In genomic region chr4:42603865-42604264, GRCh38 we compare ENCODE assay signal across 22 cellular contexts. TPM values are rescaled to one million over a fixed set of nuclear protein-coding genes. Genes with fewer than 3 reads are reported as not detected.
DNase-seq lines count a peak whose midpoint lies in the region; ATAC-seq lines count a peak whose summit lies in the region.
"Had no signal": no experiment of that assay in that cellular context is flagged by ENCODE, and none has a peak within 500 bp of the region (broad histone marks: within the 10 kb centered on the region; RNA-seq: fewer than 3 reads in every experiment).

No MANE protein-coding gene starts in this region.

- peaks cover 18% of the 10 kb centered on the region for H3K4me1 Mint-ChIP-seq in activated T-cell treated with anti-CD3 and anti-CD28 coated beads, Interleukin-2, amount 50 U/mL, for 72 hours (ENCODE audit: low read depth)
- H3K4me1 Mint-ChIP-seq in activated T-cell treated with anti-CD3 and anti-CD28 coated beads, Interleukin-2, amount 50 U/mL, for 4 hours (ENCODE audit: low read depth) = no peaks in the 10 kb centered on the region
- H3K4me1 Mint-ChIP-seq in stimulated activated effector memory CD8-positive, alpha-beta T cell treated with anti-CD3 and anti-CD28 coated beads, Interleukin-12 subunit alpha, Interleukin-12 subunit beta, amount 100 ng/mL, for 72 hours = peaks cover 27% of the 10 kb centered on the region

- intact Hi-C loops in right cardiac atrium (cut with DNase I) = loop anchor here in 3 of 4 donors (5.0 to 10.0 kb wide), 2 partner anchors 51 to 53 kb away; partner anchors contain the start of gene ATP8A1 (in 3 of the 3)

- DNase-seq in activated T-cell treated with anti-CD3 and anti-CD28 coated beads, Interleukin-2, amount 50 U/mL, for 72 hours = no peak
- no peak for DNase-seq in activated T-cell treated with anti-CD3 and anti-CD28 coated beads, Interleukin-2, amount 50 U/mL, for 4 hours
- no peak for DNase-seq in right cardiac atrium
- no peak for DNase-seq in stimulated activated effector memory CD8-positive, alpha-beta T cell treated with anti-CD3 and anti-CD28 coated beads, Interleukin-12 subunit alpha, Interleukin-12 subunit beta, amount 100 ng/mL, for 72 hours (ENCODE audit: low spot score in 2 of 2)
- DNase-seq in stimulated activated CD4-positive, alpha-beta T cell treated with anti-CD3 and anti-CD28 coated beads, Interleukin-4, amount 100 ng/mL, for 1 hour = no peak
- no peak for DNase-seq in GF-D8 (lab: John Stamatoyannopoulos, UW)
- DNase-seq in DMS79 (lab: John Stamatoyannopoulos, UW) = no peak
- DNase-seq: 8988T, ACHN, Calu3, DND-41, H9, IMR-90, KG1, MG63, NCI-H2029, NCI-H446, NCI-H524 treated with DMSO at 0.1 percent for 48 hours, NCI-H774 had no signal

- H3K27ac ChIP-seq in angular gyrus (ENCODE audit: low read depth, low read length) (peak overlapping the region; percentile 40), right cardiac atrium (ENCODE audit: low read length) (peak overlapping the region; percentile 76)
- H3K27ac ChIP-seq: SJSA1 had no signal

- H3K27me3 ChIP-seq in right cardiac atrium (ENCODE audit: control insufficient read depth, insufficient read depth) = no peaks in the 10 kb centered on the region
- H3K27me3 ChIP-seq: SJSA1 had no signal

- no peak overlapping the region for H3K4me3 ChIP-seq in right cardiac atrium (ENCODE audit: low read length)
- H3K4me3 ChIP-seq: GM23338, MG63, SJSA1 had no signal

- H3K4me3 Mint-ChIP-seq in activated T-cell treated with anti-CD3 and anti-CD28 coated beads, Interleukin-2, amount 50 U/mL, for 72 hours = no peak overlapping the region
- no peak overlapping the region for H3K4me3 Mint-ChIP-seq in activated T-cell treated with anti-CD3 and anti-CD28 coated beads, Interleukin-2, amount 50 U/mL, for 4 hours
- no peak overlapping the region for H3K4me3 Mint-ChIP-seq in stimulated activated effector memory CD8-positive, alpha-beta T cell treated with anti-CD3 and anti-CD28 coated beads, Interleukin-12 subunit alpha, Interleukin-12 subunit beta, amount 100 ng/mL, for 72 hours
- H3K4me3 Mint-ChIP-seq: GM23338, H9 had no signal

- no peaks in the 10 kb centered on the region for H3K9me3 Mint-ChIP-seq in activated T-cell treated with anti-CD3 and anti-CD28 coated beads, Interleukin-2, amount 50 U/mL, for 72 hours
- H3K9me3 Mint-ChIP-seq in activated T-cell treated with anti-CD3 and anti-CD28 coated beads, Interleukin-2, amount 50 U/mL, for 4 hours = no peaks in the 10 kb centered on the region
- H3K9me3 Mint-ChIP-seq in stimulated activated effector memory CD8-positive, alpha-beta T cell treated with anti-CD3 and anti-CD28 coated beads, Interleukin-12 subunit alpha, Interleukin-12 subunit beta, amount 100 ng/mL, for 72 hours = no peaks in the 10 kb centered on the region
- H3K9me3 Mint-ChIP-seq: GM23338, H9 had no signal

- ATAC-seq in activated T-cell treated with anti-CD3 and anti-CD28 coated beads, Interleukin-2, amount 50 U/mL, for 72 hours (replicated peaks in 1 of 2) = no peak
- no peak for ATAC-seq in activated T-cell treated with anti-CD3 and anti-CD28 coated beads, Interleukin-2, amount 50 U/mL, for 4 hours
- ATAC-seq in right cardiac atrium = peak; percentile 56 to 66
- ATAC-seq in stimulated activated effector memory CD8-positive, alpha-beta T cell treated with anti-CD3 and anti-CD28 coated beads, Interleukin-12 subunit alpha, Interleukin-12 subunit beta, amount 100 ng/mL, for 72 hours = no peak
- ATAC-seq: GM23338 had no signal

- peak overlapping the region; percentile 26 for H3K27ac Mint-ChIP-seq in activated T-cell treated with anti-CD3 and anti-CD28 coated beads, Interleukin-2, amount 50 U/mL, for 72 hours
- H3K27ac Mint-ChIP-seq in stimulated activated effector memory CD8-positive, alpha-beta T cell treated with anti-CD3 and anti-CD28 coated beads, Interleukin-12 subunit alpha, Interleukin-12 subunit beta, amount 100 ng/mL, for 72 hours = peak overlapping the region; percentile 8
- H3K27ac Mint-ChIP-seq: GM23338, H9 had no signal

- peaks cover 9% of the 10 kb centered on the region for H3K4me1 ChIP-seq in right cardiac atrium (ENCODE audit: control insufficient read depth, insufficient read depth, low read length)
- H3K4me1 ChIP-seq: SJSA1 had no signal

- whole genome bisulfite sequencing in right cardiac atrium = 57% methylated on average over 2 of the region's 2 CpGs

- H3K27me3 Mint-ChIP-seq in activated T-cell treated with anti-CD3 and anti-CD28 coated beads, Interleukin-2, amount 50 U/mL, for 72 hours (ENCODE audit: low read depth) = no peaks in the 10 kb centered on the region
- no peaks in the 10 kb centered on the region for H3K27me3 Mint-ChIP-seq in activated T-cell treated with anti-CD3 and anti-CD28 coated beads, Interleukin-2, amount 50 U/mL, for 4 hours (ENCODE audit: low read depth)

- H3K9me3 ChIP-seq in right cardiac atrium (ENCODE audit: control insufficient read depth, low read length) = no peaks in the 10 kb centered on the region
- H3K9me3 ChIP-seq: MG63, SJSA1 had no signal

- peaks cover 2 to 10% of the 10 kb centered on the region in 2 donors for H3K36me3 Mint-ChIP-seq in activated T-cell treated with anti-CD3 and anti-CD28 coated beads, Interleukin-2, amount 50 U/mL, for 72 hours (ENCODE audit: insufficient read depth in 2 of 2)
- H3K36me3 Mint-ChIP-seq in activated T-cell treated with anti-CD3 and anti-CD28 coated beads, Interleukin-2, amount 50 U/mL, for 4 hours (ENCODE audit: insufficient read depth) = peaks cover 14% of the 10 kb centered on the region
- peaks cover 45% of the 10 kb centered on the region for H3K36me3 Mint-ChIP-seq in stimulated activated effector memory CD8-positive, alpha-beta T cell treated with anti-CD3 and anti-CD28 coated beads, Interleukin-12 subunit alpha, Interleukin-12 subunit beta, amount 100 ng/mL, for 72 hours

RNA-seq across cellular contexts. Expression of gene ATP8A1, which starts 53.0 kb away (rescaled TPM):
- 10 to 100 TPM; 51.7 to 55.9 TPM for total RNA-seq in activated T-cell treated with anti-CD3 and anti-CD28 coated beads, Interleukin-2, amount 50 U/mL, for 72 hours
- total RNA-seq in activated T-cell treated with anti-CD3 and anti-CD28 coated beads, Interleukin-2, amount 50 U/mL, for 4 hours = 10 to 100 TPM in 2 of 3 donors, 1 to 10 TPM in 1; 8.1 to 14.8 (median 11.4) TPM
- total RNA-seq in right cardiac atrium = 10 to 100 TPM; 18.8 to 28.2 (median 23.1) TPM
- 9.5 TPM for polyA plus RNA-seq in right cardiac atrium

Comparison
In these comparisons a context has a peak if more than half of its experiments do, and no peak if none do; other contexts are left out.
1. ATAC-seq: peak in right cardiac atrium (2 of 2); none in activated T-cell treated with anti-CD3 and anti-CD28 coated beads, Interleukin-2, amount 50 U/mL, for 72 hours (0 of 2), activated T-cell treated with anti-CD3 and anti-CD28 coated beads, Interleukin-2, amount 50 U/mL, for 4 hours (0 of 2) and stimulated activated effector memory CD8-positive, alpha-beta T cell treated with anti-CD3 and anti-CD28 coated beads, Interleukin-12 subunit alpha, Interleukin-12 subunit beta, amount 100 ng/mL, for 72 hours (single experiment).